In the genomic region with DNA sequence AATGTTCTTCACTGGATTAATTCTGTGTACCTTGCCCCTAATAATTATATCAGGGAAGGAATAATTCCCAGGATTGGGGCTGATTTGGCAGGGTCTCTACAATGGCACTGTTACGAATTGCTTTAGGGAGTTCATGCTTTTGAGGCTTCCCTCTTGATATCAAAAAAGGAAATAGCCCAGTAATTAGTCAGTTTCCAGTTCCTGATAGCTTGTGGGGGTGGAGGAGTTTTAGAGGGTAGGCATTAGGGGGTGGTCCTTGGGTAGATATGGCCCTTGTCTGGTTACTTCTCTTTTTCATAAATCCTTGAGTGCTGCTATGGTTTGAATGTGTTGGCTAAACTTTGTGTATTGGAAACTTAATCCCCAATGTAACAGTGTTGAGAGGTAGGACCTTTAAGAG, we compare ENCODE assay signal across 33 cellular contexts. TPM values are rescaled to one million over a fixed set of nuclear protein-coding genes. Genes with fewer than 3 reads are reported as not detected.
DNase-seq lines count a peak whose midpoint lies in the region; ATAC-seq and TF ChIP-seq lines count a peak whose summit lies in the region.
"Had no signal": no experiment of that assay in that cellular context is flagged by ENCODE, and none has a peak within 500 bp of the region (broad histone marks: within the 10 kb centered on the region; RNA-seq: fewer than 3 reads in every experiment).

No MANE protein-coding gene starts in this region.

- ATAC-seq in right cardiac atrium = peak; percentile 26 to 66
- no peak for ATAC-seq in Right ventricle myocardium inferior
- ATAC-seq in CD4-positive, alpha-beta T cell (ENCODE audit: poor library complexity) = no peak
- ATAC-seq in GM21381 (IDR thresholded peaks at IDR 0.05; ENCODE audit: unreplicated experiment) = no peak
- ATAC-seq in GM19395 (IDR thresholded peaks at IDR 0.05; ENCODE audit: unreplicated experiment) = no peak
- ATAC-seq in upper lobe of left lung (ENCODE audit: low FRiP score in 2 of 2) = no peak
- ATAC-seq: A549; activated T-cell treated with anti-CD3 and anti-CD28 coated beads, Interleukin-2, amount 50 U/mL, for 72 hours; GM12878; Panc1 had no signal

- no peaks in the 10 kb centered on the region for H3K27me3 Mint-ChIP-seq in endothelial cell (ENCODE audit: unreplicated experiment)
- H3K27me3 Mint-ChIP-seq in CD4-positive, alpha-beta T cell = no peaks in the 10 kb centered on the region
- H3K27me3 Mint-ChIP-seq: activated CD4-positive, alpha-beta T cell treated with anti-CD3 and anti-CD28 coated beads, Interleukin-2, amount 10 ng/mL, durations not matched to agents 7 days and 5 days had no signal

- no peak overlapping the region for H3K4me3 Mint-ChIP-seq in endothelial cell (ENCODE audit: unreplicated experiment)
- no peak overlapping the region for H3K4me3 Mint-ChIP-seq in CD4-positive, alpha-beta T cell
- H3K4me3 Mint-ChIP-seq: activated CD4-positive, alpha-beta T cell treated with anti-CD3 and anti-CD28 coated beads, Interleukin-2, amount 10 ng/mL, durations not matched to agents 7 days and 5 days; activated naive CD4-positive, alpha-beta T cell treated with anti-CD3 and anti-CD28 coated beads for 36 hours; activated T-cell treated with anti-CD3 and anti-CD28 coated beads, Interleukin-2, amount 50 U/mL, for 72 hours had no signal

- TF ChIP-seq CTCF in endothelial cell (IDR thresholded peaks at IDR 0.05; ENCODE audit: unreplicated experiment) = no peak
- TF ChIP-seq CTCF in CD4-positive, alpha-beta T cell (IDR thresholded peaks at IDR 0.05) = no peak
- TF ChIP-seq CTCF in upper lobe of left lung (IDR thresholded peaks at IDR 0.05) = no peak

- POLR2A ChIA-PET in CD4-positive, alpha-beta T cell (lab: Charles Lee) = no interaction called here

- H3K27ac Mint-ChIP-seq in endothelial cell (ENCODE audit: unreplicated experiment) = peak overlapping the region; percentile 52
- H3K27ac Mint-ChIP-seq in CD4-positive, alpha-beta T cell = no peak overlapping the region
- H3K27ac Mint-ChIP-seq: activated CD4-positive, alpha-beta T cell treated with anti-CD3 and anti-CD28 coated beads, Interleukin-2, amount 10 ng/mL, durations not matched to agents 7 days and 5 days; activated naive CD4-positive, alpha-beta T cell treated with anti-CD3 and anti-CD28 coated beads for 36 hours had no signal

- H3K9me3 Mint-ChIP-seq in endothelial cell (ENCODE audit: unreplicated experiment) = no peaks in the 10 kb centered on the region
- no peaks in the 10 kb centered on the region for H3K9me3 Mint-ChIP-seq in CD4-positive, alpha-beta T cell

- CTCF ChIA-PET in CD4-positive, alpha-beta T cell (lab: Charles Lee) = interaction anchor here (0.9 kb wide), 1 partner anchor 176 kb away, joined by 3 read pairs; no protein-coding TSS in a partner anchor

- H3K4me1 Mint-ChIP-seq in endothelial cell (ENCODE audit: unreplicated experiment) = no peaks in the 10 kb centered on the region
- H3K4me1 Mint-ChIP-seq in CD4-positive, alpha-beta T cell (ENCODE audit: low read depth) = peaks cover 34% of the 10 kb centered on the region

- WGBS in right cardiac atrium = 45% methylated on average over 1 of the region's 1 CpG
- WGBS in upper lobe of left lung, 2 donors = 66 to 70% methylated on average over 1 of the region's 1 CpG

- TF ChIP-seq POLR2A in upper lobe of left lung (IDR thresholded peaks at IDR 0.05) = no peak

- no peaks in the 10 kb centered on the region for H3K36me3 Mint-ChIP-seq in endothelial cell (ENCODE audit: low read depth, unreplicated experiment)
- H3K36me3 Mint-ChIP-seq in CD4-positive, alpha-beta T cell (ENCODE audit: low read depth) = no peaks in the 10 kb centered on the region

- DNase-seq in right cardiac atrium (no peak), Right ventricle myocardium inferior (ENCODE audit: missing footprints) (no peak), OCI-M1 (lab: John Stamatoyannopoulos, UW) (peak; percentile 33), endothelial cell (ENCODE audit: low spot score) (no peak), upper lobe of left lung (no peak)
- no peak for DNase-seq in CD4-positive, alpha-beta T cell
- DNase-seq: activated CD4-positive, alpha-beta T cell treated with anti-CD3 and anti-CD28 coated beads, Interleukin-2, amount 10 ng/mL, durations not matched to agents 7 days and 5 days; activated naive CD4-positive, alpha-beta T cell treated with anti-CD3 and anti-CD28 coated beads for 36 hours; activated T-cell treated with anti-CD3 and anti-CD28 coated beads, Interleukin-2, amount 50 U/mL, for 72 hours; amygdala; BE2C; COR-L47; cortex of kidney; H7; islet precursor cell; NCI-H2081; NCI-H446 treated with DMSO at 0.1 percent for 48 hours; SIG-M5; stimulated activated CD8-positive, alpha-beta memory T cell treated with anti-CD3 and anti-CD28 coated beads, Interleukin-4, amount 100 ng/mL, for 48 hours; transverse colon; WERI-Rb-1 had no signal

- H3K27ac ChIP-seq in right cardiac atrium (ENCODE audit: low read length) (no peak overlapping the region), upper lobe of left lung (no peak overlapping the region)
- no peak overlapping the region for H3K27ac ChIP-seq in CD4-positive, alpha-beta T cell (ENCODE audit: low read depth, low read length)
- H3K27ac ChIP-seq: A549, transverse colon, WERI-Rb-1 had no signal

- H3K4me1 ChIP-seq in right cardiac atrium (ENCODE audit: control insufficient read depth, insufficient read depth, low read length) (no peaks in the 10 kb centered on the region), upper lobe of left lung (peaks cover 0 to under 1% (median 0%) of the 10 kb centered on the region in 4 donors)
- H3K4me1 ChIP-seq: A549, BE2C had no signal

- no peaks in the 10 kb centered on the region for H3K36me3 ChIP-seq in upper lobe of left lung
- H3K36me3 ChIP-seq: BE2C, transverse colon, WERI-Rb-1 had no signal

- TF ChIP-seq EP300 in upper lobe of left lung (IDR thresholded peaks at IDR 0.05) = no peak

- intact Hi-C loops in right cardiac atrium (cut with DNase I) (no loop called here), Right ventricle myocardium inferior (cut with DNase I) (no loop called here)
- intact Hi-C loops in CD4-positive, alpha-beta T cell (cut with DNase I, micrococcal nuclease) = loop anchor here in 1 of 2 experiments (10.0 kb wide), 2 partner anchors 366 to 844 kb away; a partner anchor contains a TSS

- H3K4me3 ChIP-seq in right cardiac atrium (ENCODE audit: low read length) = no peak overlapping the region
- H3K4me3 ChIP-seq in upper lobe of left lung = no peak overlapping the region
- H3K4me3 ChIP-seq: A549, GM12878, transverse colon had no signal

- H3K9me3 ChIP-seq in right cardiac atrium (ENCODE audit: control insufficient read depth, low read length) (no peaks in the 10 kb centered on the region), upper lobe of left lung (no peaks in the 10 kb centered on the region)
- H3K9me3 ChIP-seq in CD4-positive, alpha-beta T cell (ENCODE audit: control insufficient read depth, low read length) = no peaks in the 10 kb centered on the region
- H3K9me3 ChIP-seq: A549, BE2C, transverse colon had no signal

- H3K27me3 ChIP-seq in right cardiac atrium (ENCODE audit: control insufficient read depth, insufficient read depth) (no peaks in the 10 kb centered on the region), upper lobe of left lung (no peaks in the 10 kb centered on the region)
- H3K27me3 ChIP-seq in CD4-positive, alpha-beta T cell (ENCODE audit: control insufficient read depth, insufficient read depth, low read length) = no peaks in the 10 kb centered on the region
- H3K27me3 ChIP-seq: BE2C, transverse colon had no signal

RNA-seq across cellular contexts. Expression of a gene that starts 6.1 kb away (rescaled TPM):
- total RNA-seq in right cardiac atrium (100 to 1,000 TPM; 210 to 259 (median 237) TPM), Right ventricle myocardium inferior (120 TPM), endothelial cell (ENCODE audit: unreplicated experiment) (241 TPM), upper lobe of left lung (1,000 to 10,000 TPM in 1 of 6 donors, 100 to 1,000 TPM in 5; 238 to 1,033 (median 288) TPM)
- polyA plus RNA-seq in right cardiac atrium = 279 TPM
- 1,000 to 10,000 TPM; 1,437 to 1,479 TPM for total RNA-seq in CD4-positive, alpha-beta T cell

RNA-seq across cellular contexts. Expression of a gene that starts 36.2 kb away (rescaled TPM):
- total RNA-seq in right cardiac atrium (not detected), Right ventricle myocardium inferior (not detected), endothelial cell (ENCODE audit: unreplicated experiment) (not detected), upper lobe of left lung (not detected)
- polyA plus RNA-seq in right cardiac atrium = not detected
- total RNA-seq in CD4-positive, alpha-beta T cell = not detected
- total RNA-seq: activated CD4-positive, alpha-beta T cell treated with anti-CD3 and anti-CD28 coated beads, Interleukin-2, amount 10 ng/mL, durations not matched to agents 7 days and 5 days; activated naive CD4-positive, alpha-beta T cell treated with anti-CD3 and anti-CD28 coated beads for 36 hours; activated T-cell treated with anti-CD3 and anti-CD28 coated beads, Interleukin-2, amount 50 U/mL, for 72 hours; cardiac septum; glomerular endothelial cell; GM12878; H7; LHCN-M2; lower leg skin; posterior vena cava; T-helper 1 cell treated with Interleukin-12 subunit alpha and Interleukin-12 subunit beta and Interleukin-4 antibody, amounts not matched to agents 30 ng/mL and 1 ng/mL, for 36 hours had no signal
- polyA plus RNA-seq: A549, neural cell had no signal

Comparison
In these comparisons a context has a peak if more than half of its experiments do, and no peak if none do; other contexts are left out.
1. ATAC-seq: peak in right cardiac atrium (2 of 2); none in Right ventricle myocardium inferior (single experiment), CD4-positive, alpha-beta T cell (single experiment), GM21381 (single experiment), GM19395 (single experiment) and upper lobe of left lung (0 of 2).